ENCODE assay signal across 14 cellular contexts in genomic region chr20:59435496-59435895, GRCh38.
DNase-seq lines count a peak whose midpoint lies in the region; ATAC-seq and FAIRE-seq lines count a peak whose summit lies in the region.
"Had no signal": no experiment of that assay in that cellular context is flagged by ENCODE, and none has a peak within 500 bp of the region (broad histone marks: within the 10 kb centered on the region; RNA-seq: fewer than 3 reads in every experiment).

No MANE protein-coding gene starts in this region.

- FAIRE-seq in HTR-8/SVneo (lab: Jason Lieb, UNC) (peak; percentile 91), islet of Langerhans (lab: Jason Lieb, UNC) (peak; percentile 93)

- no peak for ATAC-seq in HG02623 (IDR thresholded peaks at IDR 0.05; ENCODE audit: unreplicated experiment)
- ATAC-seq: CD8-positive, alpha-beta T cell; HCT116; T-cell had no signal

- peak; percentile 47 for DNase-seq in D341Med (ENCODE audit: low spot score)
- DNase-seq in HTR-8/SVneo (ENCODE audit: insufficient read length, low spot score) = no peak
- DNase-seq in NCI-H748 (lab: John Stamatoyannopoulos, UW; ENCODE audit: unreplicated experiment) = peak; percentile 98
- no peak for DNase-seq in T-helper 2 cell
- no peak for DNase-seq in activated CD8-positive, alpha-beta memory T cell treated with anti-CD3 and anti-CD28 coated beads for 24 hours
- DNase-seq: BE2C; CD8-positive, alpha-beta T cell; DMS53; NCI-H1694; NCI-H2107; T-cell had no signal

Comparison
In these comparisons a context has a peak if more than half of its experiments do, and no peak if none do; other contexts are left out.
1. DNase-seq: peak in D341Med (single experiment) and NCI-H748 (single experiment); none in HTR-8/SVneo (single experiment), T-helper 2 cell (0 of 5) and activated CD8-positive, alpha-beta memory T cell treated with anti-CD3 and anti-CD28 coated beads for 24 hours (single experiment).